ENCODE assay signal across 1 cellular context in genomic region chr2:43054367-43054766, GRCh38.
TF ChIP-seq lines count a peak whose summit lies in the region.

No MANE protein-coding gene starts in this region.

TF ChIP-seq in HepG2, 621 proteins besides CTCF, POLR2A, EP300 and RAD21 (continued from another document):
- peak; percentile 47; the same call in 1 of the 2 replicates for TF ChIP-seq ZFP91 (CRISPR knock-in tag; IDR thresholded peaks at IDR 0.05; ENCODE audit: borderline replicate concordance)
- 0 out of 2 replicates have a peak, but pooled peaks have one; percentile 34 for TF ChIP-seq KLF13 (CRISPR knock-in tag; IDR thresholded peaks at IDR 0.05)
- peak; percentile 82 for TF ChIP-seq ZBTB33 (CRISPR knock-in tag; IDR thresholded peaks at IDR 0.05)
- TF ChIP-seq ZNF768 (CRISPR knock-in tag; IDR thresholded peaks at IDR 0.05): peak; percentile 67; the same call in 1 of the 2 replicates
- peak; percentile 61 for TF ChIP-seq ZNF687 (CRISPR knock-in tag; IDR thresholded peaks at IDR 0.05)
TF ChIP-seq in HepG2: peak in this region for 14.
